Comparison of ENCODE assay signal across 1 cellular context in genomic region chr11:44774736-44775135, GRCh38.
TF ChIP-seq lines count a peak whose summit lies in the region.

No MANE protein-coding gene starts in this region.

TF ChIP-seq in H1, 55 proteins besides CTCF, POLR2A, EP300 and RAD21:
- TF ChIP-seq HDAC6 (IDR thresholded peaks at IDR 0.05; ENCODE audit: low read depth, low read length) (no peak), CBX8 (IDR thresholded peaks at IDR 0.05; ENCODE audit: borderline replicate concordance, low read depth, low read length) (no peak), SRF (IDR thresholded peaks at IDR 0.05; ENCODE audit: low read depth, low read length) (no peak), BCL11A (IDR thresholded peaks at IDR 0.05; ENCODE audit: low read depth in 2 of 2, low read length in 2 of 2) (no peak), KDM1A (IDR thresholded peaks at IDR 0.05; ENCODE audit: borderline replicate concordance, low read length) (no peak), YY1 (IDR thresholded peaks at IDR 0.05; ENCODE audit: low read depth, low read length) (no peak), TAF7 (optimal IDR thresholded peaks at IDR 0.05; ENCODE audit: borderline replicate concordance, low read depth, low read length) (no peak), NRF1 (IDR thresholded peaks at IDR 0.05; ENCODE audit: low read depth, low read length) (no peak), TEAD4 (IDR thresholded peaks at IDR 0.05; ENCODE audit: low read depth, low read length) (no peak)
